Comparison of ENCODE assay signal across 1 cellular context in the genomic region with DNA sequence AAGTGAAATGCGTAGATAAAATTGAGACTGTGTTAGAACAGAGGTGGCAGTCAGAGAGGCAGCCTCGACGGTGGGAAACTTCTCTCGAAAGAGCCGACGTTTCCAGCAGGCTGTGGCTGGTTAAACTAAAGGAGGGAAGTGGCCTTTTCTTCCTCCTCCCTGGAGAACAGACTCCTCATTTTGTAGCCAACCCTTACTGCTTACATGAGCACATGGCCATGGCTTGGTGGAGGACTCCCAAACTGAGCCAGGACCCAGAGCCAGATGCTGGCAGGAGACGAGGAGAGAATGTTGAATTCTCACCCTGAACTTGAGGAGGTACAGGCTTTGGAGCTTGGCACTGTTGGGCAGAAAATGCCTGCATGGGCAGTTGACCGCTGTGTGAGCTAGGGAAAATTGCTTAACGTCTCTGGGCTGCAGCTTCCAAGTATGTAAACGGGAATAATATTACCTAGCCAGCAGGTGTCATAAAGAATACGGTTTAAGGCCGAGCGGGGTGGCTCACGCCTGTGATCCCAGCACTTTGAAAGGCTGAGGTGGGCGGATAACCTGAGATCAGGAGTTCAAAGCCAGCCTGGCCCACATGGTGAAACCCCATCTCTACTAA.
TF ChIP-seq lines count a peak whose summit lies in the region.

No MANE protein-coding gene starts in this region.

TF ChIP-seq in IMR-90, 13 proteins besides CTCF, POLR2A, EP300 and RAD21 (continued from another document):
- no peak for TF ChIP-seq RFX5 (IDR thresholded peaks at IDR 0.05; ENCODE audit: low read depth, low read length)
- no peak for TF ChIP-seq RCOR1 (IDR thresholded peaks at IDR 0.05; ENCODE audit: insufficient replicate concordance, low read length)
- TF ChIP-seq MAZ (IDR thresholded peaks at IDR 0.05; ENCODE audit: borderline replicate concordance, low read depth, low read length): no peak
- TF ChIP-seq CHD1 (IDR thresholded peaks at IDR 0.05; ENCODE audit: low read depth, low read length): no peak
- TF ChIP-seq, protein P1, sequence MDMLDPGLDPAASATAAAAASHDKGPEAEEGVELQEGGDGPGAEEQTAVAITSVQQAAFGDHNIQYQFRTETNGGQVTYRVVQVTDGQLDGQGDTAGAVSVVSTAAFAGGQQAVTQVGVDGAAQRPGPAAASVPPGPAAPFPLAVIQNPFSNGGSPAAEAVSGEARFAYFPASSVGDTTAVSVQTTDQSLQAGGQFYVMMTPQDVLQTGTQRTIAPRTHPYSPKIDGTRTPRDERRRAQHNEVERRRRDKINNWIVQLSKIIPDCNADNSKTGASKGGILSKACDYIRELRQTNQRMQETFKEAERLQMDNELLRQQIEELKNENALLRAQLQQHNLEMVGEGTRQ (IDR thresholded peaks at IDR 0.05; ENCODE audit: low read depth, low read length): no peak
- TF ChIP-seq BHLHE40 (IDR thresholded peaks at IDR 0.05; ENCODE audit: low read depth, low read length): no peak
TF ChIP-seq in IMR-90: peak in this region for 0.
